ENCODE assay signal across 11 cellular contexts in the genomic region with DNA sequence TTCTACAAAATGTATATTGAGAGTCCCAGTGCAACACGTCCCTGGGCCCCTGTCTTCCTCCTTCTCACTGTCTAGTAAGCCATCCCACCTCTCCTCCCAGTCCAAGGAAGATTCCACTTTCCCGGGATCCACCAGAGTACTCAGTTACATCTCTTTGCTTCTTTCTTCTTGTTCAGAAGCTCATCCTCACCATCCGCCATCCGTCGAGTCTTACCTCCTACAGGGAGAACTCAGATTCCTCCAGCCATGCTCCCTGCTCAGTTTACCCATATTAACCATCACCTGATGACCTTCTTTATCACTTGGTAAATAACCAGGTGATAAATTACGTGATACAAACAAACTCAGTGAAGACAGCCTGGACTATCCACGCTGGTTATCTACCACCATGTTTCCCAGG. TPM values are rescaled to one million over a fixed set of nuclear protein-coding genes. Genes with fewer than 3 reads are reported as not detected.
DNase-seq lines count a peak whose midpoint lies in the region; ATAC-seq and TF ChIP-seq lines count a peak whose summit lies in the region.
"Had no signal": no experiment of that assay in that cellular context is flagged by ENCODE, and none has a peak within 500 bp of the region (broad histone marks: within the 10 kb centered on the region; RNA-seq: fewer than 3 reads in every experiment).

No MANE protein-coding gene starts in this region.

- H2BK5ac ChIP-seq in mesenchymal stem cell (ENCODE audit: low read depth, low read length, poor library complexity, severe bottlenecking), result no peak overlapping the region

- 87% methylated on average over 6 of the region's 7 CpGs for WGBS in mesenchymal stem cell
- WGBS in spleen, 5 donors, result 84 to 94% (median 87%) methylated on average over 7 of the region's 7 CpGs

- peaks cover 32% of the 10 kb centered on the region for H3K79me2 ChIP-seq in HCT116 (ENCODE audit: insufficient read depth, low read length)

- H3K27me3 Mint-ChIP-seq in CD4-positive, alpha-beta T cell, result no peaks in the 10 kb centered on the region
- H3K27me3 Mint-ChIP-seq in natural killer cell treated with Interleukin-12 subunit alpha and Interleukin-12 subunit beta and Interleukin-15 and Interleukin-18, amount 100 ng/mL, for 72 hours, result no peaks in the 10 kb centered on the region

- ATAC-seq in CD4-positive, alpha-beta T cell (ENCODE audit: poor library complexity), result no peak
- ATAC-seq in HCT116 (no peak), HG02885 (IDR thresholded peaks at IDR 0.05; ENCODE audit: poor library complexity, unreplicated experiment) (no peak)
- no peak for ATAC-seq in natural killer cell treated with Interleukin-12 subunit alpha and Interleukin-12 subunit beta and Interleukin-15 and Interleukin-18, amount 100 ng/mL, for 72 hours
- ATAC-seq: HepG2 had no signal

- peak overlapping the region; percentile 48 for H3K27ac ChIP-seq in CD4-positive, alpha-beta T cell (ENCODE audit: low read depth, low read length)
- no peak overlapping the region for H3K27ac ChIP-seq in HCT116 (ENCODE audit: low read depth, low read length)
- H3K27ac ChIP-seq in angular gyrus (ENCODE audit: low read depth, low read length), result peak overlapping the region; percentile 85
- no peak overlapping the region for H3K27ac ChIP-seq in mesenchymal stem cell (ENCODE audit: low read length, poor library complexity, severe bottlenecking)
- H3K27ac ChIP-seq in spleen, result peak overlapping the region in 3 of 8 donors; percentile 12 to 73 (median 39)

- no peak for TF ChIP-seq POLR2A in HCT116 (IDR thresholded peaks at IDR 0.05; ENCODE audit: borderline replicate concordance, extremely low read depth, insufficient read depth, insufficient read length)
- no peak for TF ChIP-seq POLR2A in spleen (IDR thresholded peaks at IDR 0.05)

- H3K27me3 ChIP-seq in CD4-positive, alpha-beta T cell (ENCODE audit: control insufficient read depth, insufficient read depth, low read length), result no peaks in the 10 kb centered on the region
- H3K27me3 ChIP-seq in HCT116 (ENCODE audit: insufficient read depth, low read length) (no peaks in the 10 kb centered on the region), mesenchymal stem cell (ENCODE audit: control insufficient read depth in 1 of 2, insufficient read depth in 1 of 2, low read length in 2 of 2) (no peaks in the 10 kb centered on the region), spleen (replicated peaks in 1 of 7) (no peaks in the 10 kb centered on the region)

- H3K4me2 ChIP-seq in HCT116 (ENCODE audit: low read length) (peak overlapping the region; percentile 7; the same call in 1 of the 2 replicates), mesenchymal stem cell (ENCODE audit: low read length, poor library complexity, severe bottlenecking) (no peak overlapping the region)

- no peaks in the 10 kb centered on the region for H3K9me3 ChIP-seq in CD4-positive, alpha-beta T cell (ENCODE audit: control insufficient read depth, low read length)
- H3K9me3 ChIP-seq in HCT116 (ENCODE audit: control insufficient read depth in 1 of 2, insufficient read depth in 1 of 2, low read depth in 1 of 2, low read length in 2 of 2) (no peaks in the 10 kb centered on the region), mesenchymal stem cell (ENCODE audit: control insufficient read depth, low read length) (no peaks in the 10 kb centered on the region), spleen (no peaks in the 10 kb centered on the region)

- no peak overlapping the region for H3K4ac ChIP-seq in mesenchymal stem cell (ENCODE audit: low read depth in 1 of 2, low read length in 2 of 2)

- H3K9me3 Mint-ChIP-seq in CD4-positive, alpha-beta T cell, result no peaks in the 10 kb centered on the region
- no peaks in the 10 kb centered on the region for H3K9me3 Mint-ChIP-seq in natural killer cell treated with Interleukin-12 subunit alpha and Interleukin-12 subunit beta and Interleukin-15 and Interleukin-18, amount 100 ng/mL, for 72 hours

- no peak for TF ChIP-seq RAD21 in HCT116 (IDR thresholded peaks at IDR 0.05; ENCODE audit: low read depth)

- peaks cover 35% of the 10 kb centered on the region for H3K79me1 ChIP-seq in mesenchymal stem cell (replicated peaks; ENCODE audit: low read length, poor library complexity, severe bottlenecking)

- no peak for DNase-seq in CD4-positive, alpha-beta T cell
- DNase-seq in HCT116 (ENCODE audit: low read depth, low spot score) (no peak), mesenchymal stem cell (no peak), NCI-H446 (lab: John Stamatoyannopoulos, UW) (no peak), spleen (no peak)
- DNase-seq in natural killer cell treated with Interleukin-12 subunit alpha and Interleukin-12 subunit beta and Interleukin-15 and Interleukin-18, amount 100 ng/mL, for 72 hours (ENCODE audit: low spot score), result peak; percentile 31
- DNase-seq: NCI-H1930; NK-92 treated with Interleukin-12 subunit alpha and Interleukin-12 subunit beta, amount 100 ng/mL, for 24 hours had no signal

- no peak overlapping the region for H3K23ac ChIP-seq in mesenchymal stem cell (ENCODE audit: low read length in 2 of 2)

- no peak overlapping the region for H2BK120ac ChIP-seq in mesenchymal stem cell (ENCODE audit: low read depth, low read length)

- H2AFZ ChIP-seq in HCT116 (ENCODE audit: low read depth, low read length, poor library complexity, severe bottlenecking), result no peak overlapping the region
- H2AFZ ChIP-seq in mesenchymal stem cell (ENCODE audit: low read depth, low read length), result no peak overlapping the region

- no peak overlapping the region for H2AK5ac ChIP-seq in mesenchymal stem cell (ENCODE audit: low read length, severe bottlenecking)

- H4K20me1 ChIP-seq in HCT116 (ENCODE audit: insufficient read depth), result no peaks in the 10 kb centered on the region

- H4K8ac ChIP-seq in mesenchymal stem cell (ENCODE audit: low read length), result no peak overlapping the region

- H2BK15ac ChIP-seq in mesenchymal stem cell (ENCODE audit: low read depth, poor library complexity, severe bottlenecking), result no peak overlapping the region

- POLR2A ChIA-PET in CD4-positive, alpha-beta T cell (lab: Charles Lee), result interaction anchor here (1.0 to 2.5 kb wide), 9 partner anchors 9 to 65 kb away, joined by 3 to 38 read pairs (median 8); no protein-coding TSS in a partner anchor
- POLR2A ChIA-PET in HCT116 (lab: Charles Lee), result interaction anchor here (1.5 kb wide), 1 partner anchor 12 kb away, joined by 8 read pairs; no protein-coding TSS in a partner anchor

- H3K9me2 ChIP-seq in HCT116 (ENCODE audit: insufficient read depth), result no peaks in the 10 kb centered on the region

- peak overlapping the region; percentile 79 for H3K27ac Mint-ChIP-seq in CD4-positive, alpha-beta T cell
- H3K27ac Mint-ChIP-seq in natural killer cell treated with Interleukin-12 subunit alpha and Interleukin-12 subunit beta and Interleukin-15 and Interleukin-18, amount 100 ng/mL, for 72 hours, result peak overlapping the region; percentile 86 to 92

- no peak for TF ChIP-seq CTCF in CD4-positive, alpha-beta T cell (IDR thresholded peaks at IDR 0.05)
- TF ChIP-seq CTCF in HCT116 (IDR thresholded peaks at IDR 0.05 in 2 of 3, conservative IDR thresholded peaks at IDR 0.05 in 1 of 3; ENCODE audit: borderline replicate concordance in 1 of 3, insufficient read depth in 1 of 3, low read depth in 2 of 3, low read length in 2 of 3) (no peak), spleen (IDR thresholded peaks at IDR 0.05 in 8 of 11, conservative IDR thresholded peaks at IDR 0.05 in 3 of 11) (no peak)

- peaks cover 7 to 9% of the 10 kb centered on the region in 2 experiments for H3K4me1 ChIP-seq in HCT116 (ENCODE audit: control insufficient read depth in 1 of 2, insufficient read depth in 2 of 2, low read length in 2 of 2)
- H3K4me1 ChIP-seq in mesenchymal stem cell (ENCODE audit: control insufficient read depth, insufficient read depth, low read depth, low read length), result peaks cover 24% of the 10 kb centered on the region
- H3K4me1 ChIP-seq in spleen, result peaks cover 57 to 100% (median 99%) of the 10 kb centered on the region in 6 donors

- RAD21 ChIA-PET in HCT116 (lab: Charles Lee; ENCODE audit: low non-redundant PET in 1 of 2, low total read pairs in 2 of 2, uncharacterized antibody in 2 of 2, unreplicated experiment in 2 of 2), result no interaction called here

- no peak overlapping the region for H3K4me3 ChIP-seq in HCT116 (replicated peaks in 1 of 2; ENCODE audit: low read depth in 1 of 2, low read length in 2 of 2)
- H3K4me3 ChIP-seq in mesenchymal stem cell (ENCODE audit: insufficient read depth in 1 of 2, low read depth in 1 of 2, low read length in 2 of 2), result no peak overlapping the region
- H3K4me3 ChIP-seq in spleen, result peak overlapping the region in 1 of 8 donors; percentile 25

- no peak overlapping the region for H3K14ac ChIP-seq in mesenchymal stem cell (ENCODE audit: low read length in 2 of 2)

- no TSS peak for BruUV-seq in HCT116 (replicated peaks; lab: Mats Ljungman, UMichigan)

- H3K4me3 Mint-ChIP-seq in CD4-positive, alpha-beta T cell, result peak overlapping the region; percentile 76
- peak overlapping the region; percentile 74 for H3K4me3 Mint-ChIP-seq in natural killer cell treated with Interleukin-12 subunit alpha and Interleukin-12 subunit beta and Interleukin-15 and Interleukin-18, amount 100 ng/mL, for 72 hours

- intact Hi-C loops in CD4-positive, alpha-beta T cell (cut with DNase I, micrococcal nuclease), result loop anchor here in 1 of 2 experiments (2.0 kb wide), 1 partner anchor 14 kb away; no protein-coding TSS in a partner anchor
- intact Hi-C loops in HCT116 (cut with micrococcal nuclease) (no loop called here), spleen (cut with DNase I; ENCODE audit: low total_unique reads) (no loop called here)

- H3K9ac ChIP-seq in HCT116 (ENCODE audit: low read length) (no peak overlapping the region), mesenchymal stem cell (ENCODE audit: low read length) (no peak overlapping the region)

- H3K36me3 Mint-ChIP-seq in CD4-positive, alpha-beta T cell (ENCODE audit: low read depth), result peaks cover 62% of the 10 kb centered on the region
- H3K36me3 Mint-ChIP-seq in natural killer cell treated with Interleukin-12 subunit alpha and Interleukin-12 subunit beta and Interleukin-15 and Interleukin-18, amount 100 ng/mL, for 72 hours, result no peaks in the 10 kb centered on the region

- no peak overlapping the region for H2BK12ac ChIP-seq in mesenchymal stem cell (ENCODE audit: low read length in 2 of 2)

- CTCF ChIA-PET in CD4-positive, alpha-beta T cell (lab: Charles Lee), result interaction anchor here (1.1 to 1.4 kb wide), 4 partner anchors 9 to 92 kb away, joined by 3 to 6 read pairs (median 4); no protein-coding TSS in a partner anchor
- CTCF ChIA-PET in HCT116 (lab: Charles Lee), result no interaction called here

- peaks cover 95% of the 10 kb centered on the region for H3K4me1 Mint-ChIP-seq in CD4-positive, alpha-beta T cell (ENCODE audit: low read depth)
- peaks cover 75 to 79% of the 10 kb centered on the region in 2 donors for H3K4me1 Mint-ChIP-seq in natural killer cell treated with Interleukin-12 subunit alpha and Interleukin-12 subunit beta and Interleukin-15 and Interleukin-18, amount 100 ng/mL, for 72 hours (ENCODE audit: low read depth in 2 of 2)

- H3K36me3 ChIP-seq in HCT116 (ENCODE audit: control insufficient read depth in 1 of 2, insufficient read depth in 2 of 2, low read length in 2 of 2) (no peaks in the 10 kb centered on the region), mesenchymal stem cell (ENCODE audit: control insufficient read depth in 1 of 2, insufficient read depth in 2 of 2, low read depth in 1 of 2, low read length in 2 of 2) (peaks cover 0 to 4% of the 10 kb centered on the region in 2 experiments), spleen (peaks cover 0 to 33% (median 2%) of the 10 kb centered on the region in 6 donors)

- no peak overlapping the region for H3K18ac ChIP-seq in mesenchymal stem cell (ENCODE audit: low read depth in 1 of 2, low read length in 2 of 2)

- no peak overlapping the region for H4K91ac ChIP-seq in mesenchymal stem cell (ENCODE audit: low read length)

RNA-seq across cellular contexts. Expression of a gene that starts 57.1 kb away (rescaled TPM):
- total RNA-seq in CD4-positive, alpha-beta T cell, result 100 to 1,000 TPM; 521 to 525 TPM
- total RNA-seq in HCT116 (2021; ENCODE audit: unreplicated experiment) (34.3 TPM), spleen (100 to 1,000 TPM; 119 to 169 (median 138) TPM)
- polyA plus RNA-seq in HCT116 (2012), result 20.0 and 24.7 TPM in 2 replicates
- total RNA-seq in natural killer cell treated with Interleukin-12 subunit alpha and Interleukin-12 subunit beta and Interleukin-15 and Interleukin-18, amount 100 ng/mL, for 72 hours, result 100 to 1,000 TPM; 111 to 149 TPM
- 15.0 TPM for polyA plus RNA-seq in mesenchymal stem cell (2013, experiment 1 of 2)
- 14.3 TPM for polyA plus RNA-seq in mesenchymal stem cell (2013, experiment 2 of 2)
- 100 to 1,000 TPM in 1 of 3 donors, 10 to 100 TPM in 2; 66.9 to 102 (median 79.4) TPM for polyA plus RNA-seq in spleen

Comparison
In these comparisons a context has a peak if more than half of its experiments do, and no peak if none do; other contexts are left out.
1. H3K27ac ChIP-seq: peak in CD4-positive, alpha-beta T cell (single experiment) and angular gyrus (single experiment); none in HCT116 (single experiment) and mesenchymal stem cell (single experiment).